ENCODE assay signal across 8 cellular contexts in genomic region chr5:142981886-142982820, GRCh38.
A peak's percentile ranks its signal among the peaks of the same experiment; 100 is the strongest.
DNase-seq lines count a peak whose midpoint lies in the region; ATAC-seq and TF ChIP-seq lines count a peak whose summit lies in the region.

No MANE protein-coding gene starts in this region.

- TF ChIP-seq CTCF in AG04450 (IDR thresholded peaks at IDR 0.05; ENCODE audit: low read depth, low read length), result no peak
- TF ChIP-seq CTCF in heart right ventricle (IDR thresholded peaks at IDR 0.05), result no peak
- no peak for TF ChIP-seq CTCF in prostate gland (IDR thresholded peaks at IDR 0.05)

- ATAC-seq in heart right ventricle, result peak; percentile 83 to 96 (median 90)
- no peak for ATAC-seq in activated CD4-positive, CD25-positive, alpha-beta regulatory T cell treated with anti-CD3 and anti-CD28 coated beads, Interleukin-2, amount 50 U/mL, for 24 hours
- ATAC-seq in GM18498 (IDR thresholded peaks at IDR 0.05; ENCODE audit: unreplicated experiment), result no peak
- ATAC-seq in GM21423 (IDR thresholded peaks at IDR 0.05; ENCODE audit: unreplicated experiment), result no peak

- TF ChIP-seq POLR2A in prostate gland (IDR thresholded peaks at IDR 0.05), result no peak

- H3K36me3 ChIP-seq in heart right ventricle (no peaks in the 10 kb centered on the region), prostate gland (no peaks in the 10 kb centered on the region)

- H3K4me3 ChIP-seq in AG04450 (ENCODE audit: low read depth, low read length) (no peak overlapping the region), heart right ventricle (no peak overlapping the region), prostate gland (no peak overlapping the region)

- CTCF ChIA-PET in AG04450 (lab: Charles Lee), result interaction anchor here (1.7 kb wide), 1 partner anchor 21 kb away, joined by 6 read pairs; no protein-coding TSS in a partner anchor

- POLR2A ChIA-PET in AG04450 (lab: Yijun Ruan, JAX), result interaction anchor here (0.6 to 0.9 kb wide), 4 partner anchors 10 to 230 kb away, joined by 4 to 8 read pairs (median 5); no protein-coding TSS in a partner anchor

- DNase-seq in AG04450 (ENCODE audit: low read depth, low spot score), result peak; percentile 76
- peak; percentile 18 for DNase-seq in HuH-7 (ENCODE audit: low spot score)
- DNase-seq in amniotic epithelial cell (ENCODE audit: low read depth), result peak; percentile 88
- peak; percentile 79 to 91 for DNase-seq in heart right ventricle
- DNase-seq in prostate gland (ENCODE audit: low spot score), result peak; percentile 87

- no peaks in the 10 kb centered on the region for H3K9me3 ChIP-seq in AG04450 (ENCODE audit: control insufficient read depth, insufficient read depth, low read length)
- H3K9me3 ChIP-seq in heart right ventricle, result peaks cover 0 to 6% (median 0%) of the 10 kb centered on the region in 11 donors
- no peaks in the 10 kb centered on the region for H3K9me3 ChIP-seq in prostate gland

- WGBS in heart right ventricle, 2 donors, result 16 to 18% methylated on average over 6 of the region's 6 CpGs
- WGBS in prostate gland, result 14% methylated on average over 6 of the region's 6 CpGs

- H3K27ac ChIP-seq in AG04450 (ENCODE audit: low read depth, low read length), result peak overlapping the region; percentile 80
- H3K27ac ChIP-seq in heart right ventricle, result peak overlapping the region in 9 of 10 donors; percentile 37 to 90 (median 68)
- H3K27ac ChIP-seq in prostate gland, result peak overlapping the region; percentile 52 to 72

- peaks cover 14 to 71% (median 51%) of the 10 kb centered on the region in 9 donors for H3K4me1 ChIP-seq in heart right ventricle
- peaks cover 20% of the 10 kb centered on the region for H3K4me1 ChIP-seq in prostate gland (replicated peaks)

- intact Hi-C loops in heart right ventricle (cut with DNase I) (no loop called here), prostate gland (cut with DNase I) (no loop called here)

- H3K27me3 ChIP-seq in AG04450 (ENCODE audit: control insufficient read depth, insufficient read depth, low read length) (no peaks in the 10 kb centered on the region), heart right ventricle (no peaks in the 10 kb centered on the region), prostate gland (replicated peaks; ENCODE audit: insufficient read depth) (no peaks in the 10 kb centered on the region)

Comparison
In these comparisons a context has a peak if more than half of its experiments do, and no peak if none do; other contexts are left out.
1. DNase-seq: peak in every context shown above with its lines; median percentile 88 in amniotic epithelial cell; 87 in prostate gland; 85 in heart right ventricle; 76 in AG04450; 18 in HuH-7.
2. ATAC-seq: peak in heart right ventricle (8 of 8); none in activated CD4-positive, CD25-positive, alpha-beta regulatory T cell treated with anti-CD3 and anti-CD28 coated beads, Interleukin-2, amount 50 U/mL, for 24 hours (0 of 2), GM18498 (single experiment) and GM21423 (single experiment).
3. Peak in every context shown above with its lines, with median percentiles within 50 percentile points of each other: H3K27ac ChIP-seq.